Comparison of ENCODE assay signal across 8 cellular contexts in the genomic region with DNA sequence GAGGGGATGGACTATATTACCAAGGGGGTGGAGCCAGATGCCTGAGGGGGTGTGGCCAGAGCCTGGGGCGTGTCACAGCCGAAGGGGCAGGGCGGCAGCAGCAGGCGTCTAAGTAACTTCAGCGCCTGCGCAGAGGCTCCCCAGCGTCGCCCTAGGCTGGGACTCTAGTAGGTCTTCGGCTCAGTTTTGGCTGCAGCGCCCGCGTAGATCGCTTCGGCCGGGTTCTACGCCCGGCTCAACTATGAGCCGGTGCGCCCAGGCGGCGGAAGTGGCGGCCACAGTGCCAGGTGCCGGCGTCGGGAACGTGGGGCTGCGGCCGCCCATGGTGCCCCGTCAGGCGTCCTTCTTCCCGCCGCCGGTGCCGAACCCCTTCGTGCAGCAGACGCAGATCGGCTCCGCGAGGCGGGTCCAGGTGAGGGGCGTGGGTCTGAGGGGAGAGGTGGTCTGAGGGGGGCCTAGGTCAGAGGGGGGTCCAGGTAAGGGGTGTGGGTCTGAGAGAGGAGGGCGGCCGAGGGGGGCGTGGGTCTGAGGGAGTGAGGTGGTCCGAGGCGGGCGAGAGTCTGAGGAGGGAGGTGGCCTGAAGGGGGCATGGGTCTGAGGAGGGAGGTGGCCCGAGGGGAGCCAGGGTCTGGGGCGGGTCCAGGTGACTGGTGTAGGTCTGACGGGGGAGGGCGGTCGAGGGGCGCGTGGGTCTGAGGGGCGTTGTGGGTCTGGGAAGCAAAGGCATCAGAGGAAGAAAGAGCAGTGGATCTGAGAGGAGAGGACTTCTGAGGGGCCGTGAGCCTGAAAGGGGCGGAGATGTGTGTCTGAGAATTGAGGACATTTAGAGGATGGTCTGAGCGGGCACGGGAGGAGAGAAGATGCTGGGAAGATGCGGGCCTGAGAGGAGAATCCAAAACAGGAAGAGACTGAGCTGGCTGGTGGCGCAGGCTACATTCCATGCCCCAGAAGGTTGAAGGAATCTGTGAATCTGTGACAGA. TPM values are rescaled to one million over a fixed set of nuclear protein-coding genes. Genes with fewer than 3 reads are reported as not detected.
DNase-seq lines count a peak whose midpoint lies in the region; ATAC-seq and TF ChIP-seq lines count a peak whose summit lies in the region.

A gene with protein sequence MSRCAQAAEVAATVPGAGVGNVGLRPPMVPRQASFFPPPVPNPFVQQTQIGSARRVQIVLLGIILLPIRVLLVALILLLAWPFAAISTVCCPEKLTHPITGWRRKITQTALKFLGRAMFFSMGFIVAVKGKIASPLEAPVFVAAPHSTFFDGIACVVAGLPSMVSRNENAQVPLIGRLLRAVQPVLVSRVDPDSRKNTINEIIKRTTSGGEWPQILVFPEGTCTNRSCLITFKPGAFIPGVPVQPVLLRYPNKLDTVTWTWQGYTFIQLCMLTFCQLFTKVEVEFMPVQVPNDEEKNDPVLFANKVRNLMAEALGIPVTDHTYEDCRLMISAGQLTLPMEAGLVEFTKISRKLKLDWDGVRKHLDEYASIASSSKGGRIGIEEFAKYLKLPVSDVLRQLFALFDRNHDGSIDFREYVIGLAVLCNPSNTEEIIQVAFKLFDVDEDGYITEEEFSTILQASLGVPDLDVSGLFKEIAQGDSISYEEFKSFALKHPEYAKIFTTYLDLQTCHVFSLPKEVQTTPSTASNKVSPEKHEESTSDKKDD (plus strand): TSS at position 132 of the 980 bp plus-strand sequence. CDS start 110 bp downstream, at position 242.

- TF ChIP-seq EP300 in ovary (IDR thresholded peaks at IDR 0.05): no peak

- H3K4me1 ChIP-seq in HAP-1: no peaks in the 10 kb centered on the region
- no peaks in the 10 kb centered on the region for H3K4me1 ChIP-seq in ascending aorta
- H3K4me1 ChIP-seq in ovary (ENCODE audit: insufficient read depth): peaks cover 1% of the 10 kb centered on the region
- H3K4me1 ChIP-seq in aorta (ENCODE audit: control insufficient read depth in 1 of 2, insufficient read depth in 2 of 2, low read length in 2 of 2): no peaks in the 10 kb centered on the region

- TF ChIP-seq POLR2A in ovary (IDR thresholded peaks at IDR 0.05): peak; percentile 79

- in situ Hi-C loops in HAP-1 (cut with MboI; ENCODE audit: low sequenced_read_pairs): no loop called here

- intact Hi-C loops in ascending aorta (cut with DNase I) (loop anchor here (2.0 to 10.0 kb wide), 3 partner anchors 28 to 2004 kb away; a partner anchor contains a TSS), left ventricle myocardium superior (cut with micrococcal nuclease) (no loop called here), ovary (cut with DNase I) (no loop called here), aorta (cut with DNase I) (no loop called here)

- peak; percentile 97 for ATAC-seq in left ventricle myocardium superior
- ATAC-seq in aorta (ENCODE audit: low FRiP score): peak; percentile 94

- peak within 1 kb of the TSS; percentile 60 for H3K4me3 ChIP-seq in HAP-1
- H3K4me3 ChIP-seq in ascending aorta: peak within 1 kb of the TSS; percentile 65 to 78
- H3K4me3 ChIP-seq in ovary: peak within 1 kb of the TSS; percentile 68
- H3K4me3 ChIP-seq in aorta (ENCODE audit: low read length in 2 of 2): peak within 1 kb of the TSS; percentile 57 to 76

- no peaks in the 10 kb centered on the region for H3K27me3 ChIP-seq in HAP-1 (ENCODE audit: low read depth)
- no peaks in the 10 kb centered on the region for H3K27me3 ChIP-seq in ascending aorta
- no peaks in the 10 kb centered on the region for H3K27me3 ChIP-seq in ovary
- no peaks in the 10 kb centered on the region for H3K27me3 ChIP-seq in aorta (ENCODE audit: control insufficient read depth in 1 of 2, insufficient read depth in 2 of 2, low read length in 1 of 2)

- WGBS in ovary, 3 donors: 1 to 3% (median 1%) methylated on average over 60 to 61 of the region's 61 CpGs
- WGBS in aorta, 2 donors: 1% methylated on average over 59 to 61 of the region's 61 CpGs

- DNase-seq in Ammon's horn (ENCODE audit: low spot score) (peak; percentile 88), HAP-1 (ENCODE audit: low spot score in 2 of 2) (peak; percentile 75 to 92), NOMO-1 treated with DMSO at 0.1 percent for 48 hours (lab: John Stamatoyannopoulos, UW; ENCODE audit: unreplicated experiment) (peak; percentile 85), ascending aorta (ENCODE audit: low spot score in 2 of 2) (peak in 1 of 2 donors; percentile 92), left ventricle myocardium superior (peak; percentile 94), ovary (peak; percentile 90 to 94 (median 92)), aorta (peak; percentile 94 to 96), GM19238 (ENCODE audit: insufficient read length, low spot score) (no peak)

- H3K9me3 ChIP-seq in HAP-1: 0 out of 2 replicates have a peak, but pooled peaks cover 4% of the 10 kb centered on the region
- H3K9me3 ChIP-seq in ascending aorta: peaks cover 6 to 17% of the 10 kb centered on the region in 2 donors
- no peaks in the 10 kb centered on the region for H3K9me3 ChIP-seq in ovary
- no peaks in the 10 kb centered on the region for H3K9me3 ChIP-seq in aorta (ENCODE audit: control insufficient read depth, low read length)

- TF ChIP-seq CTCF in ascending aorta (IDR thresholded peaks at IDR 0.05) (no peak), ovary (IDR thresholded peaks at IDR 0.05) (no peak)

- H3K27ac ChIP-seq in ascending aorta: peak within 1 kb of the TSS; percentile 44 to 61
- peak within 1 kb of the TSS; percentile 36 to 40 for H3K27ac ChIP-seq in ovary
- no peak within 1 kb of the TSS for H3K27ac ChIP-seq in aorta (ENCODE audit: low read depth in 1 of 2, low read length in 2 of 2)

- H3K36me3 ChIP-seq in HAP-1 (replicated peaks) (no peaks in the 10 kb centered on the region), ascending aorta (peaks cover 17 to 25% of the 10 kb centered on the region in 2 donors), ovary (no peaks in the 10 kb centered on the region), aorta (ENCODE audit: control insufficient read depth in 1 of 2, insufficient read depth in 2 of 2, low read length in 1 of 2) (peaks cover 0 to 4% of the 10 kb centered on the region in 2 donors)

RNA-seq across cellular contexts. Expression of the gene that starts here (rescaled TPM):
- total RNA-seq in ascending aorta (44.2 TPM), left ventricle myocardium superior (8.3 TPM), ovary (10 to 100 TPM; 19.1 to 39.7 (median 28.0) TPM), aorta (10 to 100 TPM; 17.6 to 36.6 TPM)
- polyA plus RNA-seq in ovary (10 to 100 TPM; 12.2 to 15.3 TPM), aorta (10 to 100 TPM; 14.8 to 17.2 TPM)

Comparison
In these comparisons a context has a peak if more than half of its experiments do, and no peak if none do; other contexts are left out.
1. H3K27ac ChIP-seq: peak in ascending aorta (2 of 2) and ovary (2 of 2); none in aorta (0 of 2).
2. Peak in every context shown above with its lines, with median percentiles within 50 percentile points of each other: H3K4me3 ChIP-seq.